Comparison of ENCODE assay signal across 1 cellular context in the genomic region with DNA sequence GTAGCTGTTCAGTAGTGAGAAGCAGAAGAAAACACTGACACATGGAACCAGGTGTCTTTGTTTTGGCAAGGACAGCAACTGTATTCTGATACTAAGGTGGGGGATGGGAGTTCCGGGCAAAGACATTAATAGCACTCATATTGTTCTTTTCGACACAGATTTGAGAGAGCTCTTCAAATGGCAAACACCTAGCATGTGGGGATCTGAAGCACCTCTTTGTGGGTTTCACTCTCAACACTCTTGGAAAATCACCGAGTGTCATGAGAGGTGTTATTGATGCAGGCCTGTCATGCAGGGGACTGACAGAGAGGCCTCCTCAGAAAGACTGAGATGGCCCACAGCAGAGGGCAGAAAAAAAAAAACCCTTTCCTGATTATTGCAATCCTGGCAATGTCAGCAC.
TF ChIP-seq lines count a peak whose summit lies in the region.

No MANE protein-coding gene starts in this region.

TF ChIP-seq in WTC11, 78 proteins besides CTCF, POLR2A, EP300 and RAD21 (continued from another document):
- TF ChIP-seq SP1 (CRISPR knock-in tag; conservative IDR thresholded peaks at IDR 0.05) (no peak), ZNF317 (CRISPR knock-in tag; IDR thresholded peaks at IDR 0.05; ENCODE audit: borderline replicate concordance, low read depth) (no peak)
